ENCODE assay signal across 8 cellular contexts in the genomic region with DNA sequence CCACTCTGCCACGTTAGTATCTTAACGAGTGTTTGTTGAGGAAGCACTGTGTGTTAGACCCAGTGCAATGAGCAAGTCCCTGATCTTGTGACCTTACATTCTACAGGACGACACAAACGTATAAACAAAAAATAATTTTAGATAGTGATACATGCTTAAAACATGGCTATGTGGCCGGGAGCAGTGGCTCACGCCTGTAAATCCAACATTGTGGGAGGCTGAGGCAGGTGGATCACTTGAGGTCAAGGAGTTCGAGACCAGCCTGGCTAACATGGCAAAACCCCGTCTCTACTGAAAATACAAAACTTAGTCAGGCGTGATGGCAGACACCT. TPM values are rescaled to one million over a fixed set of nuclear protein-coding genes. Genes with fewer than 3 reads are reported as not detected.
DNase-seq lines count a peak whose midpoint lies in the region; ATAC-seq and TF ChIP-seq lines count a peak whose summit lies in the region.

No MANE protein-coding gene starts in this region.

- H2AFZ ChIP-seq in H9 (ENCODE audit: low read length), result no peak overlapping the region

- H3K27ac ChIP-seq in H9 (ENCODE audit: insufficient read length, low read depth, low read length), result peak overlapping the region; percentile 2
- H3K27ac ChIP-seq in gastroesophageal sphincter, result peak overlapping the region; percentile 89 to 96 (median 90)
- peak overlapping the region; percentile 78 for H3K27ac ChIP-seq in skeletal muscle tissue (ENCODE audit: low read depth, low read length)

- H2BK5ac ChIP-seq in H9 (ENCODE audit: insufficient read length, low read length), result no peak overlapping the region

- H4K5ac ChIP-seq in H9 (ENCODE audit: insufficient read length, low read depth, low read length), result peak overlapping the region; percentile 17

- H3K9ac ChIP-seq in H9 (ENCODE audit: extremely low read depth, insufficient read length, low read length) (peak overlapping the region; percentile 64), skeletal muscle tissue (ENCODE audit: low read depth in 1 of 3, low read length in 3 of 3) (peak overlapping the region; percentile 72 to 90 (median 81))

- H3K27ac Mint-ChIP-seq in H9, result peak overlapping the region; percentile 97 to 99 (median 98)
- peak overlapping the region; percentile 87 for H3K27ac Mint-ChIP-seq in activated B cell treated with CpG ODN at 0.5 μM for 24 hours

- TF ChIP-seq POLR2A in gastroesophageal sphincter (IDR thresholded peaks at IDR 0.05), result no peak

- no peak overlapping the region for H3T11ph ChIP-seq in H9 (ENCODE audit: low read length)

- no peak overlapping the region for H3K56ac ChIP-seq in H9 (ENCODE audit: insufficient read length, low read depth, low read length)

- H4K91ac ChIP-seq in H9 (ENCODE audit: insufficient read length, low read depth, low read length), result no peak overlapping the region

- H3K27me3 ChIP-seq in H9 (ENCODE audit: insufficient read depth, low read length) (no peaks in the 10 kb centered on the region), gastroesophageal sphincter (no peaks in the 10 kb centered on the region), skeletal muscle tissue (ENCODE audit: control insufficient read depth in 3 of 3, insufficient read depth in 3 of 3, low read length in 3 of 3) (no peaks in the 10 kb centered on the region)

- H2BK12ac ChIP-seq in H9 (ENCODE audit: insufficient read length, low read depth, low read length), result no peak overlapping the region

- no peaks in the 10 kb centered on the region; a peak in 1 of 5 replicates for H3K9me3 Mint-ChIP-seq in H9
- H3K9me3 Mint-ChIP-seq in activated B cell treated with CpG ODN at 0.5 μM for 24 hours, result no peaks in the 10 kb centered on the region

- H3K14ac ChIP-seq in H9 (ENCODE audit: insufficient read depth, low read length), result peak overlapping the region; percentile 86; the same call in 1 of the 2 replicates

- H2BK15ac ChIP-seq in H9 (ENCODE audit: low read depth, low read length), result no peak overlapping the region

- ATAC-seq in activated B cell treated with CpG ODN at 0.5 μM for 24 hours (ENCODE audit: low read depth) (no peak), gastroesophageal sphincter (no peak), HG02642 (IDR thresholded peaks at IDR 0.05; ENCODE audit: poor library complexity, unreplicated experiment) (no peak), GM21515 (IDR thresholded peaks at IDR 0.05; ENCODE audit: unreplicated experiment) (no peak), HG02759 (IDR thresholded peaks at IDR 0.05; ENCODE audit: unreplicated experiment) (no peak)

- no peaks in the 10 kb centered on the region for H3K79me1 ChIP-seq in H9 (ENCODE audit: insufficient read depth, low read depth, low read length, poor library complexity, severe bottlenecking)

- POLR2A ChIA-PET in activated B cell treated with CpG ODN at 0.5 μM for 24 hours (lab: Charles Lee) (interaction anchor here (0.6 to 6.8 kb wide), 3 partner anchors 20 to 89 kb away, joined by 9 to 75 read pairs (median 9); partner anchors contain the start of genes MTX1 and THBS3), GM10248 (lab: Yijun Ruan, JAX) (no interaction called here)

- no peaks in the 10 kb centered on the region for H4K20me1 ChIP-seq in H9 (ENCODE audit: control insufficient read depth, insufficient read depth, insufficient read length)

- no peak overlapping the region for H3K23ac ChIP-seq in H9 (ENCODE audit: insufficient read length, low read depth, low read length)

- TF ChIP-seq CTCF in H9 (conservative IDR thresholded peaks at IDR 0.05) (0 out of 3 replicates have a peak, but pooled peaks have one; percentile 1), activated B cell treated with CpG ODN at 0.5 μM for 24 hours (IDR thresholded peaks at IDR 0.05) (no peak), gastroesophageal sphincter (IDR thresholded peaks at IDR 0.05) (no peak), GM10248 (IDR thresholded peaks at IDR 0.05; ENCODE audit: control extremely low read depth, extremely low read depth, low read depth, missing control alignments) (no peak)

- H3K36me3 ChIP-seq in gastroesophageal sphincter (no peaks in the 10 kb centered on the region), skeletal muscle tissue (ENCODE audit: control insufficient read depth in 3 of 3, insufficient read depth in 3 of 3, low read length in 3 of 3) (no peaks in the 10 kb centered on the region)

- peak overlapping the region; percentile 58 for H3K18ac ChIP-seq in H9 (ENCODE audit: insufficient read length, low read depth, low read length)

- intact Hi-C loops in activated B cell treated with CpG ODN at 0.5 μM for 24 hours (cut with micrococcal nuclease), result loop anchor here (5.0 kb wide), 1 partner anchor 36 kb away; no protein-coding TSS in a partner anchor

- no CpG with 5 or more reads among the region's 9 CpGs for WGBS in H9 (ENCODE audit: extremely low coverage, insufficient read length, low lambda C conversion rate)
- WGBS in gastroesophageal sphincter (ENCODE audit: low coverage in 1 of 2), 2 donors, result 37 to 40% methylated on average over 4 to 7 of the region's 9 CpGs

- peak overlapping the region; percentile 70 for H3K4me2 ChIP-seq in H9 (ENCODE audit: insufficient read depth, insufficient read length, low read length)

- peaks cover 39% of the 10 kb centered on the region for H3K27me3 Mint-ChIP-seq in H9 (ENCODE audit: low read depth)
- no peaks in the 10 kb centered on the region for H3K27me3 Mint-ChIP-seq in activated B cell treated with CpG ODN at 0.5 μM for 24 hours

- TF ChIP-seq EP300 in gastroesophageal sphincter (IDR thresholded peaks at IDR 0.05), result no peak

- H4K8ac ChIP-seq in H9 (replicated peaks; ENCODE audit: insufficient read length, low read depth, low read length), result no peak overlapping the region

- H2BK20ac ChIP-seq in H9 (ENCODE audit: low read depth, low read length, poor library complexity, severe bottlenecking), result no peak overlapping the region

- peaks cover 4% of the 10 kb centered on the region for H3K23me2 ChIP-seq in H9 (ENCODE audit: insufficient read length, low read depth, low read length, poor library complexity, severe bottlenecking)

- peak overlapping the region; percentile 88 for H3K4me3 Mint-ChIP-seq in H9
- H3K4me3 Mint-ChIP-seq in activated B cell treated with CpG ODN at 0.5 μM for 24 hours, result peak overlapping the region; percentile 88

- no peak for DNase-seq in H9
- no peak for DNase-seq in activated B cell treated with CpG ODN at 0.5 μM for 24 hours
- no peak for DNase-seq in GM10248 (ENCODE audit: extremely low spot score)

- H3K79me2 ChIP-seq in H9 (ENCODE audit: insufficient read depth, low read length), result no peaks in the 10 kb centered on the region

- no peaks in the 10 kb centered on the region; the same call in 1 of the 2 replicates for H3K4me1 ChIP-seq in H9 (ENCODE audit: insufficient read depth, low read length)
- peaks cover 2 to 48% (median 19%) of the 10 kb centered on the region in 3 donors for H3K4me1 ChIP-seq in gastroesophageal sphincter
- peaks cover 14 to 20% (median 17%) of the 10 kb centered on the region in 3 donors for H3K4me1 ChIP-seq in skeletal muscle tissue (ENCODE audit: control insufficient read depth in 3 of 3, insufficient read depth in 3 of 3, low read length in 3 of 3)

- H3K4me3 ChIP-seq in gastroesophageal sphincter (peak overlapping the region; percentile 54 to 65), skeletal muscle tissue (ENCODE audit: low read length in 3 of 3) (peak overlapping the region; percentile 67 to 71 (median 70))

- CTCF ChIA-PET in activated B cell treated with CpG ODN at 0.5 μM for 24 hours (lab: Charles Lee), result interaction anchor here (0.7 to 5.5 kb wide), 6 partner anchors 21 to 54 kb away, joined by 3 to 110 read pairs (median 10); partner anchors contain the start of genes KRTCAP2, MTX1, THBS3 and TRIM46
- CTCF ChIA-PET in GM10248 (lab: Yijun Ruan, JAX), result interaction anchor here (0.6 to 6.9 kb wide), 5 partner anchors 13 to 55 kb away, joined by 3 to 88 read pairs (median 9); partner anchors contain the start of genes KRTCAP2, MTX1 and THBS3

- H2BK120ac ChIP-seq in H9 (ENCODE audit: low read depth, low read length, poor library complexity, severe bottlenecking), result no peak overlapping the region

- H3K4ac ChIP-seq in H9 (ENCODE audit: low read depth, low read length), result no peak overlapping the region

- H3K9me3 ChIP-seq in H9 (ENCODE audit: control insufficient read depth, low read depth, low read length) (no peaks in the 10 kb centered on the region), gastroesophageal sphincter (no peaks in the 10 kb centered on the region), skeletal muscle tissue (ENCODE audit: control insufficient read depth in 3 of 3, low read length in 3 of 3) (no peaks in the 10 kb centered on the region)

- H3K4me1 Mint-ChIP-seq in H9 (peaks cover 20 to 24% of the 10 kb centered on the region in 2 experiments), activated B cell treated with CpG ODN at 0.5 μM for 24 hours (peaks cover 40% of the 10 kb centered on the region)

- no peak overlapping the region for H2AK5ac ChIP-seq in H9 (ENCODE audit: insufficient read length, low read length)

- H3K36me3 Mint-ChIP-seq in H9 (ENCODE audit: insufficient read depth in 1 of 3, low read depth in 3 of 3), result peaks cover 0 to 10% (median 8%) of the 10 kb centered on the region in 3 experiments; a peak in 4 of 7 replicates
- H3K36me3 Mint-ChIP-seq in activated B cell treated with CpG ODN at 0.5 μM for 24 hours (ENCODE audit: low read depth), result peaks cover 4% of the 10 kb centered on the region

RNA-seq across cellular contexts. Expression of gene MTX1, which starts 19.6 kb away (rescaled TPM):
- 43.6 and 45.0 TPM in 2 replicates for total RNA-seq in H9 (2021)
- 36.7 and 38.2 TPM in 2 replicates for total RNA-seq in activated B cell treated with CpG ODN at 0.5 μM for 24 hours
- 10 to 100 TPM; 28.3 to 36.0 (median 32.6) TPM for total RNA-seq in gastroesophageal sphincter
- total RNA-seq in skeletal muscle tissue, result 16.2 TPM

RNA-seq across cellular contexts. Expression of gene THBS3, which starts 20.4 kb away (rescaled TPM):
- 5.0 and 5.9 TPM in 2 replicates for total RNA-seq in H9 (2021)
- total RNA-seq in activated B cell treated with CpG ODN at 0.5 μM for 24 hours, result 9.7 and 15.3 TPM in 2 replicates
- 10 to 100 TPM; 17.9 to 25.6 (median 20.1) TPM for total RNA-seq in gastroesophageal sphincter
- total RNA-seq in skeletal muscle tissue, result 40.2 TPM

RNA-seq across cellular contexts. Expression of gene ENTREP3, which starts 27.2 kb away (rescaled TPM):
- total RNA-seq in H9 (2021) (40.8 and 41.0 TPM in 2 replicates), activated B cell treated with CpG ODN at 0.5 μM for 24 hours (13.7 and 14.8 TPM in 2 replicates), gastroesophageal sphincter (10 to 100 TPM; 11.4 to 35.3 (median 22.1) TPM), skeletal muscle tissue (2.1 TPM)

RNA-seq across cellular contexts. Expression of gene SCAMP3, which starts 34.1 kb away (rescaled TPM):
- 52.5 and 54.0 TPM in 2 replicates for total RNA-seq in H9 (2021)
- total RNA-seq in activated B cell treated with CpG ODN at 0.5 μM for 24 hours, result 71.8 and 78.6 TPM in 2 replicates
- 10 to 100 TPM; 28.1 to 44.4 (median 36.8) TPM for total RNA-seq in gastroesophageal sphincter
- total RNA-seq in skeletal muscle tissue, result 16.2 TPM

RNA-seq across cellular contexts. Expression of gene CLK2, which starts 45.2 kb away (rescaled TPM):
- total RNA-seq in H9 (2021) (77.5 and 81.5 TPM in 2 replicates), activated B cell treated with CpG ODN at 0.5 μM for 24 hours (109 and 112 TPM in 2 replicates), gastroesophageal sphincter (10 to 100 TPM; 14.4 to 51.4 (median 32.9) TPM), skeletal muscle tissue (23.5 TPM)

Comparison
In these comparisons a context has a peak if more than half of its experiments do, and no peak if none do; other contexts are left out.
1. H3K27ac ChIP-seq: peak in every context shown above with its lines; median percentile 90 in gastroesophageal sphincter; 78 in skeletal muscle tissue; 2 in H9.